Comparison of ENCODE assay signal across 22 cellular contexts in the genomic region with DNA sequence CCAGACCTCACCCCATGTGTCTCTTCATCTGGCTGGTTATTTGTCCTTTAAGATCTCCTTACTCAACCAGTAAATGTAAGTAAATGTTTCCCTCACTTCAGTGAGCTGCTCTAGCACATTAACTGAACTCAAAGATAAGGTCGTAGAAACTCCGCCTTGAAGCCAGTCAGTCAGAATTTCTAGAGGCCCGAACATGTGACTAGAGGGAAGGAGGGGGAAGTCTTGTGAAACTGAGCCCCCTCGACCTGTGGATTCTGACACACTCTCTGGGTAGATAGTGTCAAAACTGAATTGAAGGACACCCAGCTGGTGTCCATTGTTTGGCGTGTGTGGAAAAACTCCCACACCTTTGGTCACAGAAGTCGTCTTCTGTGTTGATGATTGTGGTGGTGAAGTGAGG.
"Had no signal": no experiment of that assay in that cellular context is flagged by ENCODE, and none has a peak within 500 bp of the region (broad histone marks: within the 10 kb centered on the region; RNA-seq: fewer than 3 reads in every experiment).

No MANE protein-coding gene starts in this region.

- H3K4me3 Mint-ChIP-seq: activated B cell treated with CpG ODN at 0.5 μM for 24 hours, mesothelial cell of epicardium, natural killer cell had no signal

- H3K27ac ChIP-seq: gastrocnemius medialis, neutrophil, ovary, prostate gland, tibial artery had no signal

- H3K36me3 ChIP-seq: gastrocnemius medialis, neutrophil, ovary, prostate gland, tibial artery had no signal

- ATAC-seq: esophagus mucosa; gastrocnemius medialis; natural killer cell; stimulated activated naive CD8-positive, alpha-beta T cell treated with anti-CD3 and anti-CD28 coated beads, Interleukin-15, Interleukin-2, amounts not matched to agents 100 U/mL and 50 U/mL, for 24 hours had no signal

- H3K27ac Mint-ChIP-seq: activated B cell treated with CpG ODN at 0.5 μM for 24 hours, mesothelial cell of epicardium, natural killer cell had no signal

- DNase-seq: activated B cell treated with CpG ODN at 0.5 μM for 24 hours; activated CD4-positive, alpha-beta T cell treated with anti-CD3 and anti-CD28 coated beads for 4 hours; activated CD4-positive, alpha-beta T cell treated with anti-CD3 and anti-CD28 coated beads, Interleukin-2, amount 50 U/mL, for 48 hours; activated naive CD4-positive, alpha-beta T cell treated with Interleukin-2 at 50 U/mL for 16 hours; activated T-cell treated with anti-CD3 and anti-CD28 coated beads, Interleukin-2, amount 50 U/mL, for 48 hours; amygdala; caudate nucleus; dermis blood vessel endothelial cell; effector memory CD4-positive, alpha-beta T cell; gastrocnemius medialis; natural killer cell; ovary; stimulated activated CD4-positive, alpha-beta T cell treated with anti-CD3 and anti-CD28 coated beads, Interleukin-4, amount 100 ng/mL, for 24 hours; stimulated activated naive CD8-positive, alpha-beta T cell treated with anti-CD3 and anti-CD28 coated beads, Interleukin-15, Interleukin-2, amounts not matched to agents 100 U/mL and 50 U/mL, for 24 hours; substantia nigra; T-helper 1 cell; tibial artery had no signal

- H3K27me3 Mint-ChIP-seq: activated B cell treated with CpG ODN at 0.5 μM for 24 hours had no signal

- H3K4me1 Mint-ChIP-seq: activated B cell treated with CpG ODN at 0.5 μM for 24 hours, mesothelial cell of epicardium, natural killer cell had no signal

- H3K27me3 ChIP-seq: gastrocnemius medialis, neutrophil, ovary, tibial artery had no signal

- H3K9me3 ChIP-seq: gastrocnemius medialis, neutrophil, prostate gland had no signal

- H3K4me3 ChIP-seq: gastrocnemius medialis, lung, ovary, prostate gland, tibial artery had no signal

- H3K4me1 ChIP-seq: gastrocnemius medialis, prostate gland, tibial artery had no signal
